24 cellular contexts compared by ENCODE assay signal in the genomic region with DNA sequence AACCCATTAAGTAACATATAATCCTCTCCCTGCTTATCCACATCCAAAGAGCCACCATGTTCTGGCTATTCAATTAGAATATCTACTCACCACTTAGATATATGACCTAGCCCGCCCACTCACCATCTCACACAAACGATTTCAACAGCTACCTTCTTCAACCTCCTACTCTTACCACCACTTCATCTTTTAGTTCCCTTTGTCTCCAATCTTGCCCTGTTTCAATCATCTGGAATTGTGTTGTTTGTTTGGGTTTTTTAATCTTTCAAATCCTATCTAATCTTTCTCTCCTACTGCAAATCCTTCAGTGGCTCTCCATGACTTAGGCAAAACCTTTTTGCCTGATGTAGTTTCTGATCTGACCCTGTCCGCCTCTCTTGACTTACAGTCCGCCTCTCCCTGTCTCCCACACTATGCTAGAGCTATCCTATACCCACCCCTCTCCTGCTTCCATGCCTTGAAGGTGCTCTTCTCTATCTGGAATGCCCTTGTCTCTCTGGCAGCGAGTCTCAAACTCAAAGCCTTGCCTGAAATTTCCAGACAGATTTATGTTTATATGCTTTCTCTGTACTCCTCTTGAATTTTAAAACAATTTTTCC.
DNase-seq lines count a peak whose midpoint lies in the region; ATAC-seq and TF ChIP-seq lines count a peak whose summit lies in the region.
"Had no signal": no experiment of that assay in that cellular context is flagged by ENCODE, and none has a peak within 500 bp of the region (broad histone marks: within the 10 kb centered on the region; RNA-seq: fewer than 3 reads in every experiment).

No MANE protein-coding gene starts in this region.

- H3K27ac Mint-ChIP-seq in activated CD4-positive, alpha-beta T cell treated with anti-CD3 and anti-CD28 coated beads, Interleukin-2, amount 10 ng/mL, durations not matched to agents 7 days and 5 days = peak overlapping the region; percentile 22
- no peak overlapping the region for H3K27ac Mint-ChIP-seq in neural progenitor cell
- no peak overlapping the region for H3K27ac Mint-ChIP-seq in GM23338
- H3K27ac Mint-ChIP-seq: CD14-positive monocyte; CD4-positive, alpha-beta T cell; H9; HFFc6 had no signal

- H3K79me2 ChIP-seq in neural progenitor cell (ENCODE audit: low read depth) (no peaks in the 10 kb centered on the region), GM23338 (replicated peaks; ENCODE audit: insufficient read depth) (no peaks in the 10 kb centered on the region)

- no peak for ATAC-seq in GM23338
- ATAC-seq: A549, HCT116 had no signal

- no peaks in the 10 kb centered on the region for H3K27me3 ChIP-seq in neural progenitor cell
- no peaks in the 10 kb centered on the region for H3K27me3 ChIP-seq in GM23338 (ENCODE audit: insufficient read depth)
- H3K27me3 ChIP-seq: BE2C; BLaER1 treated with 17β-estradiol and CSF1 and Interleukin-3, amounts not matched to agents 10 nM and 100 nM had no signal

- H2AFZ ChIP-seq in neural progenitor cell (replicated peaks) (peak overlapping the region; percentile 38), GM23338 (no peak overlapping the region)

- H3K36me3 Mint-ChIP-seq in activated CD4-positive, alpha-beta T cell treated with anti-CD3 and anti-CD28 coated beads, Interleukin-2, amount 10 ng/mL, durations not matched to agents 7 days and 5 days (ENCODE audit: low read depth) = no peaks in the 10 kb centered on the region
- no peaks in the 10 kb centered on the region for H3K36me3 Mint-ChIP-seq in neural progenitor cell
- no peaks in the 10 kb centered on the region for H3K36me3 Mint-ChIP-seq in GM23338 (ENCODE audit: low read depth)
- H3K36me3 Mint-ChIP-seq: CD14-positive monocyte had no signal

- no peak overlapping the region for H3K9ac ChIP-seq in neural progenitor cell
- H3K9ac ChIP-seq: BLaER1 treated with 17β-estradiol and CSF1 and Interleukin-3, amounts not matched to agents 10 nM and 100 nM had no signal

- H3F3A ChIP-seq in neural progenitor cell (ENCODE audit: low read depth) (no peaks in the 10 kb centered on the region), GM23338 (replicated peaks; ENCODE audit: low read depth) (no peaks in the 10 kb centered on the region)

- H3K4me1 ChIP-seq in neural progenitor cell (no peaks in the 10 kb centered on the region), GM23338 (ENCODE audit: insufficient read depth) (no peaks in the 10 kb centered on the region)
- H3K4me1 ChIP-seq: A549; BE2C; BLaER1 treated with 17β-estradiol and CSF1 and Interleukin-3, amounts not matched to agents 10 nM and 100 nM had no signal

- no peaks in the 10 kb centered on the region for H3K9me3 ChIP-seq in neural progenitor cell (ENCODE audit: low read depth)
- H3K9me3 ChIP-seq: A549, BE2C had no signal

- no peak overlapping the region for H3K4me3 Mint-ChIP-seq in activated CD4-positive, alpha-beta T cell treated with anti-CD3 and anti-CD28 coated beads, Interleukin-2, amount 10 ng/mL, durations not matched to agents 7 days and 5 days
- H3K4me3 Mint-ChIP-seq in neural progenitor cell = no peak overlapping the region
- H3K4me3 Mint-ChIP-seq in GM23338 = no peak overlapping the region
- H3K4me3 Mint-ChIP-seq: CD14-positive monocyte; CD4-positive, alpha-beta T cell; CD8-positive, alpha-beta memory T cell; H9; HFFc6 had no signal

- no peak overlapping the region for H3K4me3 ChIP-seq in neural progenitor cell
- no peak overlapping the region for H3K4me3 ChIP-seq in GM23338
- H3K4me3 ChIP-seq: A549; BLaER1 treated with 17β-estradiol and CSF1 and Interleukin-3, amounts not matched to agents 10 nM and 100 nM had no signal

- H3K36me3 ChIP-seq in neural progenitor cell (no peaks in the 10 kb centered on the region), GM23338 (ENCODE audit: insufficient read depth) (no peaks in the 10 kb centered on the region)
- H3K36me3 ChIP-seq: BE2C; BLaER1 treated with 17β-estradiol and CSF1 and Interleukin-3, amounts not matched to agents 10 nM and 100 nM had no signal

- H3K9me2 ChIP-seq in GM23338 (ENCODE audit: insufficient read depth) = peaks cover 3% of the 10 kb centered on the region; the same call in 1 of the 2 replicates

- no peaks in the 10 kb centered on the region for H3K4me1 Mint-ChIP-seq in activated CD4-positive, alpha-beta T cell treated with anti-CD3 and anti-CD28 coated beads, Interleukin-2, amount 10 ng/mL, durations not matched to agents 7 days and 5 days
- H3K4me1 Mint-ChIP-seq in neural progenitor cell (peaks cover under 1% of the 10 kb centered on the region), GM23338 (no peaks in the 10 kb centered on the region)
- H3K4me1 Mint-ChIP-seq: CD14-positive monocyte; CD8-positive, alpha-beta memory T cell; H9 had no signal

- POLR2A ChIA-PET in activated CD4-positive, alpha-beta T cell treated with anti-CD3 and anti-CD28 coated beads, Interleukin-2, amount 10 ng/mL, durations not matched to agents 7 days and 5 days (lab: Charles Lee) = no interaction called here

- no peak for DNase-seq in activated CD4-positive, alpha-beta T cell treated with anti-CD3 and anti-CD28 coated beads, Interleukin-2, amount 10 ng/mL, durations not matched to agents 7 days and 5 days
- no peak for DNase-seq in activated CD4-positive, alpha-beta T cell treated with anti-CD3 and anti-CD28 coated beads, Interleukin-2, amount 50 U/mL, for 48 hours
- peak; percentile 83 for DNase-seq in NCI-H82 (lab: John Stamatoyannopoulos, UW)
- peak; percentile 20 for DNase-seq in amniotic epithelial cell (ENCODE audit: low read depth)
- DNase-seq in neural progenitor cell (ENCODE audit: low spot score) = no peak
- no peak for DNase-seq in GF-D8 (lab: John Stamatoyannopoulos, UW)
- no peak for DNase-seq in GM23338 (ENCODE audit: low spot score)
- no peak for DNase-seq in cerebellum (ENCODE audit: low spot score)
- DNase-seq: 8988T; ACHN; AML-193; BE2C; CD4-positive, alpha-beta T cell; CD8-positive, alpha-beta memory T cell; DMS 273 treated with DMSO at 0.1 percent for 48 hours; DMS79; EL; GDM1; H9; HFFc6 had no signal

- H3K27ac ChIP-seq in neural progenitor cell = no peak overlapping the region
- no peak overlapping the region for H3K27ac ChIP-seq in GM23338 (ENCODE audit: low read depth)
- H3K27ac ChIP-seq: A549; BLaER1 treated with 17β-estradiol and CSF1 and Interleukin-3, amounts not matched to agents 10 nM and 100 nM had no signal

- CTCF ChIA-PET in activated CD4-positive, alpha-beta T cell treated with anti-CD3 and anti-CD28 coated beads, Interleukin-2, amount 10 ng/mL, durations not matched to agents 7 days and 5 days (lab: Charles Lee) = interaction anchor here (1.4 kb wide), 1 partner anchor 31 kb away, joined by 3 read pairs; no protein-coding TSS in a partner anchor

- no peak overlapping the region for H3K4me2 ChIP-seq in neural progenitor cell
- no peak overlapping the region for H3K4me2 ChIP-seq in GM23338
- H3K4me2 ChIP-seq: A549; BLaER1 treated with 17β-estradiol and CSF1 and Interleukin-3, amounts not matched to agents 10 nM and 100 nM had no signal

- H3K9me3 Mint-ChIP-seq in activated CD4-positive, alpha-beta T cell treated with anti-CD3 and anti-CD28 coated beads, Interleukin-2, amount 10 ng/mL, durations not matched to agents 7 days and 5 days = no peaks in the 10 kb centered on the region
- no peaks in the 10 kb centered on the region for H3K9me3 Mint-ChIP-seq in neural progenitor cell
- no peaks in the 10 kb centered on the region for H3K9me3 Mint-ChIP-seq in GM23338
- H3K9me3 Mint-ChIP-seq: CD4-positive, alpha-beta T cell; CD8-positive, alpha-beta memory T cell had no signal

- TF ChIP-seq CTCF in neural progenitor cell (IDR thresholded peaks at IDR 0.05) (no peak), GM23338 (conservative IDR thresholded peaks at IDR 0.05; ENCODE audit: low read depth in 2 of 2) (no peak)

- peaks cover 9% of the 10 kb centered on the region for H3K27me3 Mint-ChIP-seq in activated CD4-positive, alpha-beta T cell treated with anti-CD3 and anti-CD28 coated beads, Interleukin-2, amount 10 ng/mL, durations not matched to agents 7 days and 5 days
- H3K27me3 Mint-ChIP-seq in neural progenitor cell (ENCODE audit: insufficient read depth, low read depth) (no peaks in the 10 kb centered on the region), GM23338 (ENCODE audit: insufficient read depth, low read depth, poor library complexity) (peaks cover 5% of the 10 kb centered on the region)
- H3K27me3 Mint-ChIP-seq: CD4-positive, alpha-beta T cell had no signal

- H4K20me1 ChIP-seq in neural progenitor cell (ENCODE audit: low read depth) = no peaks in the 10 kb centered on the region
- H4K20me1 ChIP-seq in GM23338 (replicated peaks; ENCODE audit: insufficient read depth) = no peaks in the 10 kb centered on the region
- H4K20me1 ChIP-seq: BLaER1 treated with 17β-estradiol and CSF1 and Interleukin-3, amounts not matched to agents 10 nM and 100 nM had no signal

TF ChIP-seq in GM23338, 12 proteins besides CTCF, POLR2A, EP300 and RAD21 (continues in another document):
- no peak for TF ChIP-seq JUNB (IDR thresholded peaks at IDR 0.05; ENCODE audit: unreplicated experiment)
- TF ChIP-seq POLR2AphosphoS5 (IDR thresholded peaks at IDR 0.05; ENCODE audit: low read depth) = no peak
- no peak for TF ChIP-seq ZNF331 (CRISPR knock-in tag; IDR thresholded peaks at IDR 0.05; ENCODE audit: low read depth)
- no peak for TF ChIP-seq REST (IDR thresholded peaks at IDR 0.05; ENCODE audit: unreplicated experiment)

Comparison
In these comparisons a context has a peak if more than half of its experiments do, and no peak if none do; other contexts are left out.
1. DNase-seq: peak in NCI-H82 (single experiment) and amniotic epithelial cell (single experiment); none in activated CD4-positive, alpha-beta T cell treated with anti-CD3 and anti-CD28 coated beads, Interleukin-2, amount 10 ng/mL, durations not matched to agents 7 days and 5 days (single experiment), activated CD4-positive, alpha-beta T cell treated with anti-CD3 and anti-CD28 coated beads, Interleukin-2, amount 50 U/mL, for 48 hours (0 of 2), neural progenitor cell (single experiment), GF-D8 (single experiment), GM23338 (single experiment) and cerebellum (single experiment).